In the genomic region with DNA sequence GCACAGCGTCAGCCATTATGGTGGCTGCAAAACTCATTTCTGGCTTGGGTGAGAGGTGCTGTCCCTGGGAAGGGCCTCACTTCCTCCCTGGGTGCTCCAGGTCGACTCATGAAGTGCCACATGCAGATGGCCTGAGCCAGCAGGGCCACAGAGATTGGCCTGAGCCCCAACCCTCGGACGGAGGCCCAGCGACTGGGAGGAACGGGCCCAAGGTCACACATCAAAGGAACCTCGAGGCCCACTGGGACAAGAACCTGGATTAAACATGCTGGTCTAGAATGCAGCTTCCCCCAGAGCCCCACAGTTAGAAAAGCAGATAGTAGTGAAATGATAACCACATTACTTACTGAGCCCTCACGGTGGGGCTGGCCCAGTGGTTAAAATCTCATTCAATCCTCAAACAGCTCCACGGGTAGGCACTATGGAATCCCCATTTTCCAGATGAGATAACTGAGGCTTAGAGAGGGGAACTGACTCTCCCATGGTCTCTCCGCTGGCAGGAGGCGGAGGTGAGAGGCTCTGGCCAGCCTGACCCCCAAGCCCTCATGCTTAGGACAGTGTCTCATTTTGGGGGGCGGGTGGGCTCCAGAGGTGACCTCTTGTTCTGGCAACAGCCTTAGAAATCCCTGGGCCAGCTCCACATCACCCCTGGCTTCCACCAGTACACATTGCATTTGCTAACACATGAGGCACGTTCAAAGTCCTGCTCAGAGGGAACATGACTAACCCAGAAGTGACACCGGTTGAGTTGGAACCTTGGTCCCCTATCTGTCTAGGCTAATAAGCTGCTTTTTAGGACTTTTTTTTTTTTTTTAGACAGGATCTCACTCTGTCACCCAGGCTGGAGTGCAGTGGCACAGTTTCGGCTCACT, we compare ENCODE assay signal across 1 cellular context.
A peak's percentile ranks its signal among the peaks of the same experiment; 100 is the strongest.
TF ChIP-seq lines count a peak whose summit lies in the region.

No MANE protein-coding gene starts in this region.

TF ChIP-seq in HepG2, 621 proteins besides CTCF, POLR2A, EP300 and RAD21 (continued from another document and continues in another):
- TF ChIP-seq HMGXB3 (CRISPR knock-in tag; IDR thresholded peaks at IDR 0.05; ENCODE audit: borderline replicate concordance) (no peak; the same call in 1 of the 2 replicates), ZNF547 (CRISPR knock-in tag; IDR thresholded peaks at IDR 0.05) (peak; percentile 27; the same call in 1 of the 2 replicates), ZNF609 (CRISPR knock-in tag; IDR thresholded peaks at IDR 0.05; ENCODE audit: borderline replicate concordance) (0 out of 2 replicates have a peak, but pooled peaks have one; percentile 51), GABPA (IDR thresholded peaks at IDR 0.05; ENCODE audit: low read depth, low read length) (no peak), GABPA (CRISPR knock-in tag; IDR thresholded peaks at IDR 0.05; ENCODE audit: low read depth) (no peak), THYN1 (CRISPR knock-in tag; IDR thresholded peaks at IDR 0.05; ENCODE audit: borderline replicate concordance, low read depth) (no peak), ISX (CRISPR knock-in tag; conservative IDR thresholded peaks at IDR 0.05) (no peak), ZNF367 (CRISPR knock-in tag; IDR thresholded peaks at IDR 0.05; ENCODE audit: borderline replicate concordance) (no peak), STAT5B (CRISPR knock-in tag; IDR thresholded peaks at IDR 0.05) (no peak), ZBTB7B (CRISPR knock-in tag; IDR thresholded peaks at IDR 0.05) (peak; percentile 68; the same call in 1 of the 2 replicates), FOXO1 (CRISPR knock-in tag; IDR thresholded peaks at IDR 0.05) (0 out of 2 replicates have a peak, but pooled peaks have one; percentile 13), FLYWCH1 (CRISPR knock-in tag; IDR thresholded peaks at IDR 0.05) (no peak), KDM3A (CRISPR knock-in tag; IDR thresholded peaks at IDR 0.05; ENCODE audit: low read depth) (peak; percentile 71), MEIS1 (CRISPR knock-in tag; IDR thresholded peaks at IDR 0.05; ENCODE audit: borderline replicate concordance) (peak; percentile 59; the same call in 1 of the 2 replicates), PAWR (CRISPR knock-in tag; IDR thresholded peaks at IDR 0.05; ENCODE audit: borderline replicate concordance) (no peak), CBX1 (IDR thresholded peaks at IDR 0.05; ENCODE audit: low read depth) (peak; percentile 96), MTF2 (CRISPR knock-in tag; IDR thresholded peaks at IDR 0.05; ENCODE audit: borderline replicate concordance) (no peak), ZNF672 (CRISPR knock-in tag; IDR thresholded peaks at IDR 0.05) (no peak), CREBL2 (CRISPR knock-in tag; IDR thresholded peaks at IDR 0.05; ENCODE audit: borderline replicate concordance) (0 out of 2 replicates have a peak, but pooled peaks have one; percentile 20), ZC3H13 (CRISPR knock-in tag; IDR thresholded peaks at IDR 0.05) (no peak; the same call in 1 of the 2 replicates), DR1 (CRISPR knock-in tag; IDR thresholded peaks at IDR 0.05) (no peak; the same call in 1 of the 2 replicates), HDAC6 (IDR thresholded peaks at IDR 0.05; ENCODE audit: low read depth, low read length) (0 out of 2 replicates have a peak, but pooled peaks have one; percentile 77), CREB3 (CRISPR knock-in tag; IDR thresholded peaks at IDR 0.05) (no peak; the same call in 1 of the 2 replicates), ZNF354B (CRISPR knock-in tag; IDR thresholded peaks at IDR 0.05) (0 out of 2 replicates have a peak, but pooled peaks have one; percentile 70), FOXP4 (CRISPR knock-in tag; IDR thresholded peaks at IDR 0.05) (0 out of 2 replicates have a peak, but pooled peaks have one; percentile 52), ZNF614 (CRISPR knock-in tag; IDR thresholded peaks at IDR 0.05; ENCODE audit: borderline replicate concordance) (peak; percentile 67; the same call in 1 of the 2 replicates)
- TF ChIP-seq, protein P1, sequence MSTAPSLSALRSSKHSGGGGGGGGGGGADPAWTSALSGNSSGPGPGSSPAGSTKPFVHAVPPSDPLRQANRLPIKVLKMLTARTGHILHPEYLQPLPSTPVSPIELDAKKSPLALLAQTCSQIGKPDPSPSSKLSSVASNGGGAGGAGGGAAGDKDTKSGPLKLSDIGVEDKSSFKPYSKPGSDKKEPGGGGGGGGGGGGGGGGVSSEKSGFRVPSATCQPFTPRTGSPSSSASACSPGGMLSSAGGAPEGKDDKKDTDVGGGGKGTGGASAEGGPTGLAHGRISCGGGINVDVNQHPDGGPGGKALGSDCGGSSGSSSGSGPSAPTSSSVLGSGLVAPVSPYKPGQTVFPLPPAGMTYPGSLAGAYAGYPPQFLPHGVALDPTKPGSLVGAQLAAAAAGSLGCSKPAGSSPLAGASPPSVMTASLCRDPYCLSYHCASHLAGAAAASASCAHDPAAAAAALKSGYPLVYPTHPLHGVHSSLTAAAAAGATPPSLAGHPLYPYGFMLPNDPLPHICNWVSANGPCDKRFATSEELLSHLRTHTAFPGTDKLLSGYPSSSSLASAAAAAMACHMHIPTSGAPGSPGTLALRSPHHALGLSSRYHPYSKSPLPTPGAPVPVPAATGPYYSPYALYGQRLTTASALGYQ (CRISPR knock-in tag; IDR thresholded peaks at IDR 0.05) = 0 out of 2 replicates have a peak, but pooled peaks have one; percentile 30
- TF ChIP-seq, protein P2, sequence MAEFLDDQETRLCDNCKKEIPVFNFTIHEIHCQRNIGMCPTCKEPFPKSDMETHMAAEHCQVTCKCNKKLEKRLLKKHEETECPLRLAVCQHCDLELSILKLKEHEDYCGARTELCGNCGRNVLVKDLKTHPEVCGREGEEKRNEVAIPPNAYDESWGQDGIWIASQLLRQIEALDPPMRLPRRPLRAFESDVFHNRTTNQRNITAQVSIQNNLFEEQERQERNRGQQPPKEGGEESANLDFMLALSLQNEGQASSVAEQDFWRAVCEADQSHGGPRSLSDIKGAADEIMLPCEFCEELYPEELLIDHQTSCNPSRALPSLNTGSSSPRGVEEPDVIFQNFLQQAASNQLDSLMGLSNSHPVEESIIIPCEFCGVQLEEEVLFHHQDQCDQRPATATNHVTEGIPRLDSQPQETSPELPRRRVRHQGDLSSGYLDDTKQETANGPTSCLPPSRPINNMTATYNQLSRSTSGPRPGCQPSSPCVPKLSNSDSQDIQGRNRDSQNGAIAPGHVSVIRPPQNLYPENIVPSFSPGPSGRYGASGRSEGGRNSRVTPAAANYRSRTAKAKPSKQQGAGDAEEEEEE (CRISPR knock-in tag; IDR thresholded peaks at IDR 0.05; ENCODE audit: borderline replicate concordance) = peak; percentile 73; the same call in 1 of the 2 replicates
- TF ChIP-seq, protein P3, sequence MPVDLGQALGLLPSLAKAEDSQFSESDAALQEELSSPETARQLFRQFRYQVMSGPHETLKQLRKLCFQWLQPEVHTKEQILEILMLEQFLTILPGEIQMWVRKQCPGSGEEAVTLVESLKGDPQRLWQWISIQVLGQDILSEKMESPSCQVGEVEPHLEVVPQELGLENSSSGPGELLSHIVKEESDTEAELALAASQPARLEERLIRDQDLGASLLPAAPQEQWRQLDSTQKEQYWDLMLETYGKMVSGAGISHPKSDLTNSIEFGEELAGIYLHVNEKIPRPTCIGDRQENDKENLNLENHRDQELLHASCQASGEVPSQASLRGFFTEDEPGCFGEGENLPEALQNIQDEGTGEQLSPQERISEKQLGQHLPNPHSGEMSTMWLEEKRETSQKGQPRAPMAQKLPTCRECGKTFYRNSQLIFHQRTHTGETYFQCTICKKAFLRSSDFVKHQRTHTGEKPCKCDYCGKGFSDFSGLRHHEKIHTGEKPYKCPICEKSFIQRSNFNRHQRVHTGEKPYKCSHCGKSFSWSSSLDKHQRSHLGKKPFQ (CRISPR knock-in tag; IDR thresholded peaks at IDR 0.05; ENCODE audit: insufficient replicate concordance) = peak; percentile 9
